16 cellular contexts compared by ENCODE assay signal in genomic region chr18:59985289-59985688, GRCh38.
"Had no signal": no experiment of that assay in that cellular context is flagged by ENCODE, and none has a peak within 500 bp of the region (broad histone marks: within the 10 kb centered on the region; RNA-seq: fewer than 3 reads in every experiment).

No MANE protein-coding gene starts in this region.

- DNase-seq: colonic mucosa; dermis blood vessel endothelial cell; esophagus squamous epithelium; head of caudate nucleus; kidney; left colon; left ventricle myocardium superior; naive thymus-derived CD4-positive, alpha-beta T cell; ovary; right cardiac atrium; small intestine; stimulated activated CD4-positive, alpha-beta T cell treated with anti-CD3 and anti-CD28 coated beads, Interleukin-12 subunit alpha, Interleukin-12 subunit beta, amount 100 ng/mL, for 4 hours; stimulated activated naive CD4-positive, alpha-beta T cell treated with Interleukin-2 at 50 U/mL for 16 hours had no signal

- H3K4me1 ChIP-seq: colonic mucosa had no signal

- H3K36me3 Mint-ChIP-seq: naive thymus-derived CD4-positive, alpha-beta T cell had no signal

- H3K79me2 ChIP-seq: hepatocyte had no signal

- H3K4me3 ChIP-seq: colonic mucosa, esophagus squamous epithelium, hepatocyte, lung, ovary had no signal

- H2AFZ ChIP-seq: hepatocyte had no signal

- H3K27me3 ChIP-seq: colonic mucosa, esophagus squamous epithelium, ovary had no signal

- H3K4me3 Mint-ChIP-seq: naive thymus-derived CD4-positive, alpha-beta T cell; neural crest cell had no signal

- H3K36me3 ChIP-seq: colonic mucosa, esophagus squamous epithelium, ovary had no signal

- H3K4me1 Mint-ChIP-seq: naive thymus-derived CD4-positive, alpha-beta T cell had no signal

- H3K4me2 ChIP-seq: hepatocyte had no signal

- H3K9me3 Mint-ChIP-seq: naive thymus-derived CD4-positive, alpha-beta T cell; neural crest cell had no signal

- ATAC-seq: left colon; left ventricle myocardium superior; naive thymus-derived CD4-positive, alpha-beta T cell; right cardiac atrium had no signal

- H3K27ac Mint-ChIP-seq: naive thymus-derived CD4-positive, alpha-beta T cell had no signal

- H3K9me3 ChIP-seq: colonic mucosa, esophagus squamous epithelium, ovary had no signal

- H3K27ac ChIP-seq: colonic mucosa, esophagus squamous epithelium, hepatocyte, ovary had no signal
